ENCODE assay signal across 1 cellular context in genomic region chr19:37160153-37160552, GRCh38.
TF ChIP-seq lines count a peak whose summit lies in the region.

No MANE protein-coding gene starts in this region.

TF ChIP-seq in HEK293, 187 proteins besides CTCF, POLR2A, EP300 and RAD21 (continued from another document):
- TF ChIP-seq, protein P1, sequence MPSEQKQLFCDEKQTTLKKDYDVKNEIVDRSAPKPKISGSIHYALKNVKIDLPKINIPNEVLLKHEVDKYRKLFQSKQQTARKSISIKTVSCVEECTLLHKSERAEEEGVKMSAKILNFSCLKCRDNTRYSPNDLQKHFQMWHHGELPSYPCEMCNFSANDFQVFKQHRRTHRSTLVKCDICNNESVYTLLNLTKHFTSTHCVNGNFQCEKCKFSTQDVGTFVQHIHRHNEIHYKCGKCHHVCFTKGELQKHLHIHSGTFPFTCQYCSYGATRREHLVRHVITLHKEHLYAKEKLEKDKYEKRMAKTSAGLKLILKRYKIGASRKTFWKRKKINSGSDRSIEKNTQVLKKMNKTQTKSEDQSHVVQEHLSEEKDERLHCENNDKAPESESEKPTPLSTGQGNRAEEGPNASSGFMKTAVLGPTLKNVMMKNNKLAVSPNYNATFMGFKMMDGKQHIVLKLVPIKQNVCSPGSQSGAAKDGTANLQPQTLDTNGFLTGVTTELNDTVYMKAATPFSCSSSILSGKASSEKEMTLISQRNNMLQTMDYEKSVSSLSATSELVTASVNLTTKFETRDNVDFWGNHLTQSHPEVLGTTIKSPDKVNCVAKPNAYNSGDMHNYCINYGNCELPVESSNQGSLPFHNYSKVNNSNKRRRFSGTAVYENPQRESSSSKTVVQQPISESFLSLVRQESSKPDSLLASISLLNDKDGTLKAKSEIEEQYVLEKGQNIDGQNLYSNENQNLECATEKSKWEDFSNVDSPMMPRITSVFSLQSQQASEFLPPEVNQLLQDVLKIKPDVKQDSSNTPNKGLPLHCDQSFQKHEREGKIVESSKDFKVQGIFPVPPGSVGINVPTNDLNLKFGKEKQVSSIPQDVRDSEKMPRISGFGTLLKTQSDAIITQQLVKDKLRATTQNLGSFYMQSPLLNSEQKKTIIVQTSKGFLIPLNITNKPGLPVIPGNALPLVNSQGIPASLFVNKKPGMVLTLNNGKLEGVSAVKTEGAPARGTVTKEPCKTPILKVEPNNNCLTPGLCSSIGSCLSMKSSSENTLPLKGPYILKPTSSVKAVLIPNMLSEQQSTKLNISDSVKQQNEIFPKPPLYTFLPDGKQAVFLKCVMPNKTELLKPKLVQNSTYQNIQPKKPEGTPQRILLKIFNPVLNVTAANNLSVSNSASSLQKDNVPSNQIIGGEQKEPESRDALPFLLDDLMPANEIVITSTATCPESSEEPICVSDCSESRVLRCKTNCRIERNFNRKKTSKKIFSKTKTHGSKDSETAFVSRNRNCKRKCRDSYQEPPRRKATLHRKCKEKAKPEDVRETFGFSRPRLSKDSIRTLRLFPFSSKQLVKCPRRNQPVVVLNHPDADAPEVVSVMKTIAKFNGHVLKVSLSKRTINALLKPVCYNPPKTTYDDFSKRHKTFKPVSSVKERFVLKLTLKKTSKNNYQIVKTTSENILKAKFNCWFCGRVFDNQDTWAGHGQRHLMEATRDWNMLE (tag by site-specific recombination; conservative IDR thresholded peaks at IDR 0.05; ENCODE audit: low read depth): peak; percentile 98
- TF ChIP-seq ZNF580 (tag by site-specific recombination; IDR thresholded peaks at IDR 0.05): peak; percentile 87
- TF ChIP-seq, protein P2, sequence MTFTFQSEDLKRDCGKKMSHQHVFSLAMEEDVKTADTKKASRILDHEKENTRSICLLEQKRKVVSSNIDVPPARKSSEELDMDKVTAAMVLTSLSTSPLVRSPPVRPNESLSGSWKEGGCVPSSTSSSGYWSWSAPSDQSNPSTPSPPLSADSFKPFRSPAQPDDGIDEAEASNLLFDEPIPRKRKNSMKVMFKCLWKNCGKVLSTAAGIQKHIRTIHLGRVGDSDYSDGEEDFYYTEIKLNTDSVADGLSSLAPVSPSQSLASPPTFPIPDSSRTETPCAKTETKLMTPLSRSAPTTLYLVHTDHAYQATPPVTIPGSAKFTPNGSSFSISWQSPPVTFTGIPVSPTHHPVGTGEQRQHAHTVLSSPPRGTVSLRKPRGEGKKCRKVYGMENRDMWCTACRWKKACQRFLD (tag by site-specific recombination; IDR thresholded peaks at IDR 0.05): peak; percentile 88
- no peak for TF ChIP-seq ZNF114 (tag by site-specific recombination; IDR thresholded peaks at IDR 0.05)
- TF ChIP-seq ZSCAN30 (tag by site-specific recombination; IDR thresholded peaks at IDR 0.05): no peak
- no peak for TF ChIP-seq KLF1 (tag by site-specific recombination; IDR thresholded peaks at IDR 0.05)
- TF ChIP-seq ZNF510 (tag by site-specific recombination; IDR thresholded peaks at IDR 0.05; ENCODE audit: insufficient replicate concordance): peak; percentile 96
- peak; percentile 70; the same call in 1 of the 2 replicates for TF ChIP-seq GFI1B (tag by site-specific recombination; IDR thresholded peaks at IDR 0.05)
- TF ChIP-seq SETDB1 (IDR thresholded peaks at IDR 0.05; ENCODE audit: insufficient read length, low read length): no peak
- TF ChIP-seq RBAK (tag by site-specific recombination; IDR thresholded peaks at IDR 0.05): peak; percentile 94
- peak; percentile 36; the same call in 1 of the 2 replicates for TF ChIP-seq ZSCAN23 (tag by site-specific recombination; IDR thresholded peaks at IDR 0.05)
- TF ChIP-seq ZNF777 (tag by site-specific recombination; IDR thresholded peaks at IDR 0.05; ENCODE audit: borderline replicate concordance): no peak
- TF ChIP-seq, protein P3, sequence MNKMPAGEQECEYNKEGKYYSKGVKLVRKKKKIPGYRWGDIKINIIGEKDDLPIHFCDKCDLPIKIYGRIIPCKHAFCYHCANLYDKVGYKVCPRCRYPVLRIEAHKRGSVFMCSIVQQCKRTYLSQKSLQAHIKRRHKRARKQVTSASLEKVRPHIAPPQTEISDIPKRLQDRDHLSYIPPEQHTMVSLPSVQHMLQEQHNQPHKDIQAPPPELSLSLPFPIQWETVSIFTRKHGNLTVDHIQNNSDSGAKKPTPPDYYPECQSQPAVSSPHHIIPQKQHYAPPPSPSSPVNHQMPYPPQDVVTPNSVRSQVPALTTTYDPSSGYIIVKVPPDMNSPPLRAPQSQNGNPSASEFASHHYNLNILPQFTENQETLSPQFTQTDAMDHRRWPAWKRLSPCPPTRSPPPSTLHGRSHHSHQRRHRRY (tag by site-specific recombination; IDR thresholded peaks at IDR 0.05): 0 out of 2 replicates have a peak, but pooled peaks have one; percentile 53
- peak; percentile 94 for TF ChIP-seq ZNF138 (tag by site-specific recombination; IDR thresholded peaks at IDR 0.05; ENCODE audit: borderline replicate concordance)
- peak; percentile 65 for TF ChIP-seq ZNF366 (tag by site-specific recombination; conservative IDR thresholded peaks at IDR 0.05)
- TF ChIP-seq KLF17 (tag by site-specific recombination; IDR thresholded peaks at IDR 0.05): no peak
- TF ChIP-seq ZNF707 (tag by site-specific recombination; IDR thresholded peaks at IDR 0.05): 0 out of 2 replicates have a peak, but pooled peaks have one; percentile 31
- TF ChIP-seq ZNF785 (tag by site-specific recombination; IDR thresholded peaks at IDR 0.05): no peak
- TF ChIP-seq PBX3 (CRISPR knock-in tag; IDR thresholded peaks at IDR 0.05): no peak
- TF ChIP-seq, protein P4, sequence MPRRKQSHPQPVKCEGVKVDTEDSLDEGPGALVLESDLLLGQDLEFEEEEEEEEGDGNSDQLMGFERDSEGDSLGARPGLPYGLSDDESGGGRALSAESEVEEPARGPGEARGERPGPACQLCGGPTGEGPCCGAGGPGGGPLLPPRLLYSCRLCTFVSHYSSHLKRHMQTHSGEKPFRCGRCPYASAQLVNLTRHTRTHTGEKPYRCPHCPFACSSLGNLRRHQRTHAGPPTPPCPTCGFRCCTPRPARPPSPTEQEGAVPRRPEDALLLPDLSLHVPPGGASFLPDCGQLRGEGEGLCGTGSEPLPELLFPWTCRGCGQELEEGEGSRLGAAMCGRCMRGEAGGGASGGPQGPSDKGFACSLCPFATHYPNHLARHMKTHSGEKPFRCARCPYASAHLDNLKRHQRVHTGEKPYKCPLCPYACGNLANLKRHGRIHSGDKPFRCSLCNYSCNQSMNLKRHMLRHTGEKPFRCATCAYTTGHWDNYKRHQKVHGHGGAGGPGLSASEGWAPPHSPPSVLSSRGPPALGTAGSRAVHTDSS (tag by site-specific recombination; IDR thresholded peaks at IDR 0.05): no peak
- TF ChIP-seq ZNF391 (tag by site-specific recombination; IDR thresholded peaks at IDR 0.05; ENCODE audit: borderline replicate concordance, low read depth): no peak
- peak; percentile 100 for TF ChIP-seq ZNF555 (tag by site-specific recombination; conservative IDR thresholded peaks at IDR 0.05)
- no peak for TF ChIP-seq ZNF174 (tag by site-specific recombination; IDR thresholded peaks at IDR 0.05)
- TF ChIP-seq ZNF239 (tag by site-specific recombination; IDR thresholded peaks at IDR 0.05): no peak
- no peak; the same call in 1 of the 2 replicates for TF ChIP-seq ZNF10 (tag by site-specific recombination; IDR thresholded peaks at IDR 0.05)
- TF ChIP-seq ZXDB (tag by site-specific recombination; IDR thresholded peaks at IDR 0.05): peak; percentile 96
- TF ChIP-seq PRDM6 (tag by site-specific recombination; IDR thresholded peaks at IDR 0.05): no peak
- peak; percentile 48; the same call in 1 of the 2 replicates for TF ChIP-seq SP3 (tag by site-specific recombination; IDR thresholded peaks at IDR 0.05)
- TF ChIP-seq ZNF610 (tag by site-specific recombination; IDR thresholded peaks at IDR 0.05; ENCODE audit: borderline replicate concordance): peak; percentile 75
- no peak for TF ChIP-seq ZNF350 (tag by site-specific recombination; IDR thresholded peaks at IDR 0.05)
- no peak for TF ChIP-seq ZNF701 (tag by site-specific recombination; IDR thresholded peaks at IDR 0.05)
- TF ChIP-seq ZBTB48 (tag by site-specific recombination; IDR thresholded peaks at IDR 0.05): no peak
- peak; percentile 75; the same call in 1 of the 2 replicates for TF ChIP-seq ZNF23 (tag by site-specific recombination; IDR thresholded peaks at IDR 0.05; ENCODE audit: borderline replicate concordance)
- peak; percentile 85 for TF ChIP-seq ZNF529 (tag by site-specific recombination; IDR thresholded peaks at IDR 0.05; ENCODE audit: insufficient replicate concordance)
- TF ChIP-seq INSM2 (tag by site-specific recombination; IDR thresholded peaks at IDR 0.05): no peak
